ENCODE assay signal across 11 cellular contexts in genomic region chr7:107492875-107493274, GRCh38. TPM values are rescaled to one million over a fixed set of nuclear protein-coding genes. Genes with fewer than 3 reads are reported as not detected.
"Had no signal": no experiment of that assay in that cellular context is flagged by ENCODE, and none has a peak within 500 bp of the region (broad histone marks: within the 10 kb centered on the region; RNA-seq: fewer than 3 reads in every experiment).

No MANE protein-coding gene starts in this region.

- H3K36me3 ChIP-seq: HAP-1 had no signal

- H3K27ac ChIP-seq: GM23248 had no signal

- H3K4me1 ChIP-seq: HAP-1 had no signal

- H3K4me3 ChIP-seq: GM23248, GM23338, HAP-1 had no signal

- H3K9me3 ChIP-seq: HAP-1 had no signal

- DNase-seq: GM23248, GOT3, H7, H9, HCEC 1CT, HFFc6 had no signal

- ATAC-seq: GM23338, HCT116 had no signal

RNA-seq across cellular contexts. Expression of gene GPR22, which starts 23.0 kb away (rescaled TPM):
- total RNA-seq: GM23248, GM23338, H1, H4, H7, H9, HFFc6 had no signal
